In the genomic region with DNA sequence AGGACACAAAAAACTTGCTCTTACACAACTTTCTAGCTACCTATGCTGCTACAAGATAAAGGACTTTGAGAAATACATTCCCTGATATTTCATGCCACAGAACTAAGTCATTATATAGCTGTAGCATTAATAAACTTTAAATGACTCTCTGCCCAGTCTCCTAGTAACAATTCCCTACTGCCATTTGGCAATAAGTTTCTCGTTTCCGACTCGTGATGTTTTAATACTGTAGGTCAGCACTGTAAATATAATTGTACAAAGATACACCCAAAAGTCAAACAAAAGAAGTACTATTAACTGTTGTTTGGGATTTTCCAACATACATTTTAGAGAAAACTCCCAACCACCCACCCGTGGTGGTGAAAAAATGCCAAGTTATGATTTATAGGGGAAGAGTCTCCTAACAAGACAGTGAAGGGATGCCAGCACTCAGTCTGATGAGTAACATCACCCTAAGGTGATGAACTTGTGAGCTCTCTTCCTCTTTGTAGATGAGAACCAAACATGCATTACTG, we compare ENCODE assay signal across 24 cellular contexts.
"Had no signal": no experiment of that assay in that cellular context is flagged by ENCODE, and none has a peak within 500 bp of the region (broad histone marks: within the 10 kb centered on the region; RNA-seq: fewer than 3 reads in every experiment).

No MANE protein-coding gene starts in this region.

- DNase-seq: activated CD4-positive, alpha-beta memory T cell treated with anti-CD3 and anti-CD28 coated beads, Interleukin-2, amount 10 ng/mL, durations not matched to agents 7 days and 5 days; activated CD4-positive, alpha-beta T cell treated with anti-CD3 and anti-CD28 coated beads for 4 hours; activated CD4-positive, CD25-positive, alpha-beta regulatory T cell; activated gamma-delta T cell; activated naive CD4-positive, alpha-beta T cell treated with anti-CD3 and anti-CD28 coated beads, Interleukin-2, amount 50 U/mL, for 16 hours; activated naive CD8-positive, alpha-beta T cell treated with anti-CD3 and anti-CD28 coated beads, Interleukin-2, amount 50 U/mL, for 24 hours; activated T-cell treated with anti-CD3 and anti-CD28 coated beads for 4 hours; aorta; brain microvascular endothelial cell; central memory CD4-positive, alpha-beta T cell; effector memory CD4-positive, alpha-beta T cell; glutamatergic neuron; nephron progenitor cell; nucleus accumbens; posterior cingulate gyrus; stimulated activated CD4-positive, alpha-beta T cell treated with anti-CD3 and anti-CD28 coated beads, Interleukin-15, amount 100 ng/mL, for 24 hours; stomach; T1000; trophoblast cell; uterus had no signal

- H3K27me3 ChIP-seq: brain microvascular endothelial cell, hepatocyte, stomach, uterus had no signal

- H3K4me1 ChIP-seq: uterus had no signal

- H3K36me3 ChIP-seq: uterus had no signal

- H2AFZ ChIP-seq: hepatocyte had no signal

- H3K79me2 ChIP-seq: hepatocyte had no signal

- ATAC-seq: activated naive CD8-positive, alpha-beta T cell treated with anti-CD3 and anti-CD28 coated beads, Interleukin-2, amount 50 U/mL, for 24 hours; sciatic nerve; stimulated activated memory B cell treated with anti-CD40 and anti-IgM and Interleukin-4, amounts not matched to agents 10 μg/mL and 1 μg/mL and 100 μg/mL, for 72 hours had no signal

- H3K9me3 ChIP-seq: stomach, uterus had no signal

- H3K27ac ChIP-seq: brain microvascular endothelial cell, hepatocyte, stomach, uterus had no signal

- H3K4me3 ChIP-seq: hepatocyte, smooth muscle cell, stomach, uterus had no signal
